In the genomic region with DNA sequence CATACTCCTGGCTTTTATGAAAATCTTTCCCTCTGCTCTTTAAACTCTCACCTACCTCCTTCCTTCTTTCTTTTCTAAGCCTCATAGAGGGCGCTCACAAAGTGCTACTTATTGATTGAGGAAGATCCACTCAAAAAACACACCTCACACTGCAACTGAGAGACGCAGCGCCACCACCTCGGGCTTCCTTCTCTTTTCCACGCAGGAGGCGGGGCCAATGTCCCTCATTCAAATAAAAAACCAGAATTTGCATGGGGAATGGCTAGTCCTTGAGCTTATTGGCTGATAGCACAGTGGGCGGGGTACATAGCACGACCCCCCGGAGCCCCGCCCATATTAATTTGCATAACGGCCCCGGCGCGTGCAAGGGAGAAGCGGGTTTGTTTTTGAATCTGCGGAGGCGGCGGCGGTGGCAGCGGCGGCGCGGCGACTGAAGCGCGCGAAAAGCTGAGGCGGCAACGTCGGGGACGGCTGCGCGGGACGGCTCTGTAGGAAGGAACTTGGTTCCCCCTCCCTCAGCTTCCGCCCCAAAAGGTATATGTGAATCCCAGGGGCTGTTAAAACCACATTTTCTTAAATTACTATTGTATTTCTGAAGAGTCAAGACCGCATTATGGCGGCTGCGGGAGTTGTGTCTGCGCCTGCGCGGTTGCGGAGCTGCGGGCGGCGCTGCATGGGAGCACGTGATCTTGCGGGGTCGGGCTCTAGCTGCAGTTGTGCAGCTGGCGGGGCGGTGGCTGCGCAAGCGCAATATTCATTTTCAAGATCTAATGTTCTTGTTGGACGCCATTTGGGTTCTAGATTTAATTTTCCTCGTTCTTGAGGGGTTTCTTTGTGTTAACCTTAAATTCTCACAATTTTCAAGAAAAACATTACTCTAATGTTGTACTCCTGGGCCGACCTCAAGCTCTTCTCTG, we compare ENCODE assay signal across 8 cellular contexts. TPM values are rescaled to one million over a fixed set of nuclear protein-coding genes. Genes with fewer than 3 reads are reported as not detected.
DNase-seq lines count a peak whose midpoint lies in the region; ATAC-seq and TF ChIP-seq lines count a peak whose summit lies in the region.

Gene ATF7IP (plus strand): TSS at position 389 of the 917 bp plus-strand sequence. CDS start 58,234 bp downstream, outside the sequence.

- TF ChIP-seq CTCF in coronary artery (IDR thresholded peaks at IDR 0.05) = no peak

- H3K4me3 Mint-ChIP-seq in activated CD4-positive, alpha-beta T cell treated with anti-CD3 and anti-CD28 coated beads, Interleukin-2, amount 10 ng/mL, durations not matched to agents 7 days and 5 days = peak within 1 kb of the TSS; percentile 90

- peaks cover 28% of the 10 kb centered on the region for H3K4me1 Mint-ChIP-seq in activated CD4-positive, alpha-beta T cell treated with anti-CD3 and anti-CD28 coated beads, Interleukin-2, amount 10 ng/mL, durations not matched to agents 7 days and 5 days

- peaks cover 28% of the 10 kb centered on the region for H3K36me3 Mint-ChIP-seq in activated CD4-positive, alpha-beta T cell treated with anti-CD3 and anti-CD28 coated beads, Interleukin-2, amount 10 ng/mL, durations not matched to agents 7 days and 5 days (ENCODE audit: low read depth)

- DNase-seq in Ammon's horn (ENCODE audit: low spot score) (peak; percentile 98), NCI-H524 (lab: John Stamatoyannopoulos, UW) (peak; percentile 93 to 98), coronary artery (ENCODE audit: low spot score) (peak; percentile 96), left colon (peak; percentile 97)
- peak; percentile 98 for DNase-seq in activated CD4-positive, alpha-beta T cell treated with anti-CD3 and anti-CD28 coated beads, Interleukin-2, amount 10 ng/mL, durations not matched to agents 7 days and 5 days
- DNase-seq in stimulated activated CD4-positive, alpha-beta T cell treated with anti-CD3 and anti-CD28 coated beads, Interleukin-1b, Interleukin-23, amount 100 ng/mL, for 48 hours = peak; percentile 96

- H3K27ac Mint-ChIP-seq in activated CD4-positive, alpha-beta T cell treated with anti-CD3 and anti-CD28 coated beads, Interleukin-2, amount 10 ng/mL, durations not matched to agents 7 days and 5 days = peak within 1 kb of the TSS; percentile 99

- no peaks in the 10 kb centered on the region for H3K27me3 Mint-ChIP-seq in activated CD4-positive, alpha-beta T cell treated with anti-CD3 and anti-CD28 coated beads, Interleukin-2, amount 10 ng/mL, durations not matched to agents 7 days and 5 days

- peak within 1 kb of the TSS; percentile 86 for H3K4me3 ChIP-seq in coronary artery

- POLR2A ChIA-PET in activated CD4-positive, alpha-beta T cell treated with anti-CD3 and anti-CD28 coated beads, Interleukin-2, amount 10 ng/mL, durations not matched to agents 7 days and 5 days (lab: Charles Lee) = interaction anchor here (0.7 to 1.4 kb wide), 8 partner anchors 17 to 404 kb away, joined by 3 to 34 read pairs (median 4); no protein-coding TSS in a partner anchor

- H3K27ac ChIP-seq in coronary artery = peak within 1 kb of the TSS; percentile 98

- CTCF ChIA-PET in activated CD4-positive, alpha-beta T cell treated with anti-CD3 and anti-CD28 coated beads, Interleukin-2, amount 10 ng/mL, durations not matched to agents 7 days and 5 days (lab: Charles Lee) = interaction anchor here (0.5 to 1.6 kb wide), 23 partner anchors 8 to 413 kb away, joined by 3 to 16 read pairs (median 4); no protein-coding TSS in a partner anchor

- intact Hi-C loops in left colon (cut with DNase I, micrococcal nuclease) = loop anchor here (2.0 to 10.0 kb wide), 2 partner anchors 101 to 107 kb away; no protein-coding TSS in a partner anchor

- ATAC-seq in GM19043 (IDR thresholded peaks at IDR 0.05; ENCODE audit: low read depth, unreplicated experiment) = peak; percentile 59
- peak; percentile 62 for ATAC-seq in HG03378 (IDR thresholded peaks at IDR 0.05; ENCODE audit: unreplicated experiment)
- ATAC-seq in left colon = peak; percentile 95

- H3K9me3 Mint-ChIP-seq in activated CD4-positive, alpha-beta T cell treated with anti-CD3 and anti-CD28 coated beads, Interleukin-2, amount 10 ng/mL, durations not matched to agents 7 days and 5 days = peaks cover 4% of the 10 kb centered on the region

RNA-seq across cellular contexts. Expression of gene ATF7IP, which starts in this region (rescaled TPM):
- 100 to 1,000 TPM in 1 of 2 experiments, 10 to 100 TPM in 1; 96.7 to 108 TPM for total RNA-seq in activated CD4-positive, alpha-beta T cell treated with anti-CD3 and anti-CD28 coated beads, Interleukin-2, amount 10 ng/mL, durations not matched to agents 7 days and 5 days
- 10 to 100 TPM; 42.9 to 46.3 TPM for total RNA-seq in left colon

Comparison
In these comparisons a context has a peak if more than half of its experiments do, and no peak if none do; other contexts are left out.
1. Peak in every context shown above with its lines: DNase-seq, ATAC-seq, H3K4me3 ChIP-seq and H3K27ac ChIP-seq.